In genomic region chr12:117043598-117043901, GRCh38 we compare ENCODE assay signal across 35 cellular contexts. TPM values are rescaled to one million over a fixed set of nuclear protein-coding genes. Genes with fewer than 3 reads are reported as not detected.
"Had no signal": no experiment of that assay in that cellular context is flagged by ENCODE, and none has a peak within 500 bp of the region (broad histone marks: within the 10 kb centered on the region; RNA-seq: fewer than 3 reads in every experiment).

No MANE protein-coding gene starts in this region.

- H3K4me3 ChIP-seq: PC-9 had no signal

- H3K36me3 Mint-ChIP-seq: activated naive CD4-positive, alpha-beta T cell treated with anti-CD3 and anti-CD28 coated beads, Interleukin-2, amount 10 ng/mL, durations not matched to agents 7 days and 5 days; activated naive CD8-positive, alpha-beta T cell; brain had no signal

- H2AFZ ChIP-seq: PC-9 had no signal

- H3K4me2 ChIP-seq: PC-9 had no signal

- ATAC-seq: activated CD8-positive, alpha-beta memory T cell treated with anti-CD3 and anti-CD28 coated beads, Interleukin-2, amount 10 ng/mL, durations not matched to agents 7 days and 5 days; activated naive CD8-positive, alpha-beta T cell treated with anti-CD3 and anti-CD28 coated beads, Interleukin-2, amount 50 U/mL, for 24 hours had no signal

- H3K27me3 Mint-ChIP-seq: activated B cell treated with CpG ODN at 0.5 μM for 24 hours; activated CD4-positive, alpha-beta memory T cell treated with anti-CD3 and anti-CD28 coated beads, Interleukin-2, amount 10 ng/mL, durations not matched to agents 7 days and 5 days; activated CD8-positive, alpha-beta memory T cell treated with anti-CD3 and anti-CD28 coated beads, Interleukin-2, amount 10 ng/mL, durations not matched to agents 7 days and 5 days; activated naive CD8-positive, alpha-beta T cell; activated naive CD8-positive, alpha-beta T cell treated with anti-CD3 and anti-CD28 coated beads, Interleukin-2, amount 50 U/mL, for 24 hours had no signal

- DNase-seq: activated B cell treated with CpG ODN at 0.5 μM for 24 hours; activated CD4-positive, alpha-beta memory T cell treated with anti-CD3 and anti-CD28 coated beads, Interleukin-2, amount 10 ng/mL, durations not matched to agents 7 days and 5 days; activated CD4-positive, alpha-beta T cell treated with anti-CD3 and anti-CD28 coated beads for 4 hours; activated CD4-positive, CD25-positive, alpha-beta regulatory T cell treated with anti-CD3 and anti-CD28 coated beads, Interleukin-2, amount 50 U/mL, for 72 hours; activated CD8-positive, alpha-beta memory T cell treated with anti-CD3 and anti-CD28 coated beads for 24 hours; activated CD8-positive, alpha-beta memory T cell treated with anti-CD3 and anti-CD28 coated beads, Interleukin-2, amount 10 ng/mL, durations not matched to agents 7 days and 5 days; activated CD8-positive, alpha-beta memory T cell treated with anti-CD3 and anti-CD28 coated beads, Interleukin-2, amount 50 U/mL, for 48 hours; activated effector memory CD4-positive, alpha-beta T cell treated with Interleukin-2 at 50 U/mL for 16 hours; activated naive CD4-positive, alpha-beta T cell treated with anti-CD3 and anti-CD28 coated beads, Interleukin-2, amount 10 ng/mL, durations not matched to agents 7 days and 5 days; activated naive CD8-positive, alpha-beta T cell treated with anti-CD3 and anti-CD28 coated beads, Interleukin-2, amount 50 U/mL, for 24 hours; activated T-cell treated with anti-CD3 and anti-CD28 coated beads, Interleukin-2, amount 50 U/mL, for 48 hours; anterior cingulate cortex; central memory CD4-positive, alpha-beta T cell; KG1; NCI-H1048; NCI-H1105 treated with DMSO at 0.1 percent for 48 hours; NCI-H1436; NCI-H1694; NCI-H2029; NCI-H345; NCI-H524 treated with DMSO at 0.1 percent for 48 hours; PC-9; Right ventricle myocardium superior; SW 1271; T-helper 1 cell; T-helper 2 cell; T-helper 9 cell had no signal

- H3K9me3 Mint-ChIP-seq: activated B cell treated with CpG ODN at 0.5 μM for 24 hours; activated CD4-positive, alpha-beta memory T cell treated with anti-CD3 and anti-CD28 coated beads, Interleukin-2, amount 10 ng/mL, durations not matched to agents 7 days and 5 days; activated naive CD4-positive, alpha-beta T cell treated with anti-CD3 and anti-CD28 coated beads, Interleukin-2, amount 10 ng/mL, durations not matched to agents 7 days and 5 days; activated naive CD8-positive, alpha-beta T cell treated with anti-CD3 and anti-CD28 coated beads, Interleukin-2, amount 50 U/mL, for 24 hours had no signal

- H3K4me3 Mint-ChIP-seq: activated B cell treated with CpG ODN at 0.5 μM for 24 hours; activated CD4-positive, alpha-beta memory T cell treated with anti-CD3 and anti-CD28 coated beads, Interleukin-2, amount 10 ng/mL, durations not matched to agents 7 days and 5 days; activated CD8-positive, alpha-beta memory T cell treated with anti-CD3 and anti-CD28 coated beads, Interleukin-2, amount 10 ng/mL, durations not matched to agents 7 days and 5 days; activated naive CD4-positive, alpha-beta T cell treated with anti-CD3 and anti-CD28 coated beads, Interleukin-2, amount 10 ng/mL, durations not matched to agents 7 days and 5 days; activated naive CD8-positive, alpha-beta T cell; activated naive CD8-positive, alpha-beta T cell treated with anti-CD3 and anti-CD28 coated beads, Interleukin-2, amount 50 U/mL, for 24 hours; brain had no signal

- FAIRE-seq: bronchial epithelial cell, RCC 7860 had no signal

- H3K27ac Mint-ChIP-seq: activated B cell treated with CpG ODN at 0.5 μM for 24 hours; activated CD4-positive, alpha-beta memory T cell treated with anti-CD3 and anti-CD28 coated beads, Interleukin-2, amount 10 ng/mL, durations not matched to agents 7 days and 5 days; activated CD8-positive, alpha-beta memory T cell treated with anti-CD3 and anti-CD28 coated beads, Interleukin-2, amount 10 ng/mL, durations not matched to agents 7 days and 5 days; activated naive CD4-positive, alpha-beta T cell treated with anti-CD3 and anti-CD28 coated beads, Interleukin-2, amount 10 ng/mL, durations not matched to agents 7 days and 5 days; activated naive CD8-positive, alpha-beta T cell; activated naive CD8-positive, alpha-beta T cell treated with anti-CD3 and anti-CD28 coated beads, Interleukin-2, amount 50 U/mL, for 24 hours; brain had no signal

- H3K27ac ChIP-seq: PC-9, RWPE1, VCaP had no signal

- H3K4me1 Mint-ChIP-seq: activated CD4-positive, alpha-beta memory T cell treated with anti-CD3 and anti-CD28 coated beads, Interleukin-2, amount 10 ng/mL, durations not matched to agents 7 days and 5 days; activated naive CD4-positive, alpha-beta T cell treated with anti-CD3 and anti-CD28 coated beads, Interleukin-2, amount 10 ng/mL, durations not matched to agents 7 days and 5 days; activated naive CD8-positive, alpha-beta T cell treated with anti-CD3 and anti-CD28 coated beads, Interleukin-2, amount 50 U/mL, for 24 hours had no signal

RNA-seq across cellular contexts. Expression of gene TESC, which starts 55.7 kb away (rescaled TPM):
- total RNA-seq: bronchial epithelial cell, LHCN-M2, MCF 10A, PC-9 had no signal
